Comparison of ENCODE assay signal across 28 cellular contexts in the genomic region with DNA sequence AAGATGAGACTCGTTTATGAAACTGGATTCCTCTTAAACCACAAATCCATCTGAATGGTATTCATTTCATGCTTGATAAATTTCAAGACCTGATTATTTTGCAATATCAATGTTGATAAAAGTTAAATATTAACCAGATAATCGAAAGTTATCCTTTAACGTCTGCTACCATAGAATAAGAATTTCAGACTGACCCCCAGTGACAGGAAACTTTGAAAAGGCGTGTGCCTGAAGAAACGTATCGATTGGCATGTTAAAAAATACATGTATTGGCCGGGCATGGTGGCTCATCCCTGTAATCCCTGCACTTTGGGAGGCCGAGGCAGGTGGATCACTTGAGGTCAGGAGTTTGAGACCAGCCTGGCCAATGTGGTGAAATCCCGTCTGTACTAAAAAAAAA. TPM values are rescaled to one million over a fixed set of nuclear protein-coding genes. Genes with fewer than 3 reads are reported as not detected.
A peak's percentile ranks its signal among the peaks of the same experiment; 100 is the strongest.
DNase-seq lines count a peak whose midpoint lies in the region; ATAC-seq and TF ChIP-seq lines count a peak whose summit lies in the region.
"Had no signal": no experiment of that assay in that cellular context is flagged by ENCODE, and none has a peak within 500 bp of the region (broad histone marks: within the 10 kb centered on the region; RNA-seq: fewer than 3 reads in every experiment).

No MANE protein-coding gene starts in this region.

- H3K9me3 Mint-ChIP-seq in MCF 10A (ENCODE audit: unreplicated experiment) = no peaks in the 10 kb centered on the region
- no peaks in the 10 kb centered on the region for H3K9me3 Mint-ChIP-seq in progenitor cell of endocrine pancreas (ENCODE audit: low read depth)
- H3K9me3 Mint-ChIP-seq: activated naive CD8-positive, alpha-beta T cell treated with anti-CD3 and anti-CD28 coated beads, Interleukin-2, amount 10 ng/mL, durations not matched to agents 7 days and 5 days; neural crest cell had no signal

- TF ChIP-seq POLR2A in breast epithelium (IDR thresholded peaks at IDR 0.05) = no peak
- no peak for TF ChIP-seq POLR2A in gastroesophageal sphincter (IDR thresholded peaks at IDR 0.05)
- no peak for TF ChIP-seq POLR2A in vagina (IDR thresholded peaks at IDR 0.05)

- H3K27ac Mint-ChIP-seq in MCF 10A (ENCODE audit: low read depth, unreplicated experiment) (no peak overlapping the region), progenitor cell of endocrine pancreas (no peak overlapping the region)
- H3K27ac Mint-ChIP-seq: activated naive CD8-positive, alpha-beta T cell treated with anti-CD3 and anti-CD28 coated beads, Interleukin-2, amount 10 ng/mL, durations not matched to agents 7 days and 5 days had no signal

- H3K4me3 ChIP-seq in breast epithelium (no peak overlapping the region), gastroesophageal sphincter (no peak overlapping the region), rectal smooth muscle tissue (ENCODE audit: low read length) (no peak overlapping the region), vagina (no peak overlapping the region)
- H3K4me3 ChIP-seq: SK-N-MC, skin epidermis had no signal

- BruUV-seq in MCF 10A (replicated peaks; lab: Mats Ljungman, UMichigan) = no TSS peak

- H3K27me3 Mint-ChIP-seq in MCF 10A (ENCODE audit: insufficient read depth, unreplicated experiment) = no peaks in the 10 kb centered on the region
- H3K27me3 Mint-ChIP-seq in progenitor cell of endocrine pancreas = no peaks in the 10 kb centered on the region
- H3K27me3 Mint-ChIP-seq: activated naive CD8-positive, alpha-beta T cell treated with anti-CD3 and anti-CD28 coated beads, Interleukin-2, amount 10 ng/mL, durations not matched to agents 7 days and 5 days had no signal

- ATAC-seq in gastroesophageal sphincter (no peak), HG03342 (IDR thresholded peaks at IDR 0.05; ENCODE audit: unreplicated experiment) (no peak), HG02981 (IDR thresholded peaks at IDR 0.05; ENCODE audit: unreplicated experiment) (no peak)

- WGBS in gastroesophageal sphincter (ENCODE audit: low coverage in 1 of 2), 2 donors = 73 to 77% methylated on average over 8 of the region's 9 CpGs

- no peaks in the 10 kb centered on the region for H3K36me3 ChIP-seq in breast epithelium
- H3K36me3 ChIP-seq in gastroesophageal sphincter = no peaks in the 10 kb centered on the region
- no peaks in the 10 kb centered on the region for H3K36me3 ChIP-seq in rectal smooth muscle tissue (ENCODE audit: control insufficient read depth, insufficient read depth, low read length)
- no peaks in the 10 kb centered on the region for H3K36me3 ChIP-seq in vagina
- H3K36me3 ChIP-seq: heart right ventricle had no signal

- H3K4me1 Mint-ChIP-seq in MCF 10A (ENCODE audit: insufficient read depth, unreplicated experiment) (peaks cover 7% of the 10 kb centered on the region), progenitor cell of endocrine pancreas (ENCODE audit: low read depth) (peaks cover 10% of the 10 kb centered on the region)

- H3K9me3 ChIP-seq in breast epithelium = no peaks in the 10 kb centered on the region
- no peaks in the 10 kb centered on the region for H3K9me3 ChIP-seq in gastroesophageal sphincter
- no peaks in the 10 kb centered on the region for H3K9me3 ChIP-seq in vagina
- H3K9me3 ChIP-seq: Caco-2, heart right ventricle had no signal

- H3K27me3 ChIP-seq in breast epithelium = no peaks in the 10 kb centered on the region
- H3K27me3 ChIP-seq in gastroesophageal sphincter = no peaks in the 10 kb centered on the region
- no peaks in the 10 kb centered on the region for H3K27me3 ChIP-seq in rectal smooth muscle tissue (ENCODE audit: control insufficient read depth, insufficient read depth, low read length)
- no peaks in the 10 kb centered on the region for H3K27me3 ChIP-seq in vagina
- H3K27me3 ChIP-seq: heart right ventricle had no signal

- H3K4me1 ChIP-seq in breast epithelium (no peaks in the 10 kb centered on the region), gastroesophageal sphincter (peaks cover 0 to 69% (median 31%) of the 10 kb centered on the region in 3 donors), rectal smooth muscle tissue (ENCODE audit: control insufficient read depth, insufficient read depth, low read length) (peaks cover 50% of the 10 kb centered on the region), vagina (peaks cover 53% of the 10 kb centered on the region)

- no peak for TF ChIP-seq EP300 in gastroesophageal sphincter (IDR thresholded peaks at IDR 0.05)

- POLR2A ChIA-PET in MCF 10A (lab: Yijun Ruan, JAX) = interaction anchor here (1.2 kb wide), 1 partner anchor 8 kb away, joined by 5 read pairs; no protein-coding TSS in a partner anchor

- DNase-seq in breast epithelium (ENCODE audit: low spot score in 2 of 2) (no peak), MCF 10A (ENCODE audit: unreplicated experiment) (no peak), vagina (ENCODE audit: extremely low spot score in 2 of 2) (no peak), progenitor cell of endocrine pancreas (ENCODE audit: low spot score, unreplicated experiment) (no peak)
- DNase-seq: activated CD4-positive, alpha-beta T cell treated with anti-CD3 and anti-CD28 coated beads, Interleukin-2, amount 50 U/mL, for 4 hours; activated CD8-positive, alpha-beta memory T cell treated with anti-CD3 and anti-CD28 coated beads, Interleukin-2, amount 50 U/mL, for 48 hours; activated naive CD8-positive, alpha-beta T cell treated with anti-CD3 and anti-CD28 coated beads, Interleukin-2, amount 10 ng/mL, durations not matched to agents 7 days and 5 days; heart right ventricle; left ventricle myocardium superior; NCI-H510A; posterior cingulate gyrus; stimulated activated naive CD4-positive, alpha-beta T cell treated with Interleukin-2 at 50 U/mL for 16 hours; trophoblast cell had no signal

- H3K9ac ChIP-seq in rectal smooth muscle tissue (ENCODE audit: low read length) = no peak overlapping the region

- no peaks in the 10 kb centered on the region for H3K36me3 Mint-ChIP-seq in MCF 10A (ENCODE audit: insufficient read depth, unreplicated experiment)
- no peaks in the 10 kb centered on the region for H3K36me3 Mint-ChIP-seq in progenitor cell of endocrine pancreas (ENCODE audit: insufficient read depth)
- H3K36me3 Mint-ChIP-seq: activated naive CD8-positive, alpha-beta T cell treated with anti-CD3 and anti-CD28 coated beads, Interleukin-2, amount 10 ng/mL, durations not matched to agents 7 days and 5 days; brain had no signal

- H3K27ac ChIP-seq in breast epithelium (peak overlapping the region; percentile 56 to 82), gastroesophageal sphincter (peak overlapping the region; percentile 63 to 88 (median 84)), rectal smooth muscle tissue (ENCODE audit: low read depth, low read length) (peak overlapping the region; percentile 84), vagina (peak overlapping the region; percentile 60)
- H3K27ac ChIP-seq: 22Rv1, RWPE1, SK-N-MC had no signal

- no peak overlapping the region for H3K4me3 Mint-ChIP-seq in MCF 10A (ENCODE audit: unreplicated experiment)
- H3K4me3 Mint-ChIP-seq in progenitor cell of endocrine pancreas (ENCODE audit: low read depth) = no peak overlapping the region
- H3K4me3 Mint-ChIP-seq: neural crest cell had no signal

- intact Hi-C loops in breast epithelium (cut with DNase I; ENCODE audit: low total_unique reads) (no loop called here), MCF 10A (cut with micrococcal nuclease) (no loop called here), vagina (cut with DNase I) (no loop called here)

- CTCF ChIA-PET in MCF 10A (lab: Yijun Ruan, JAX) = interaction anchor here (0.7 to 0.9 kb wide), 2 partner anchors 54 to 122 kb away, joined by 3 to 4 read pairs; no protein-coding TSS in a partner anchor

- TF ChIP-seq CTCF in breast epithelium (IDR thresholded peaks at IDR 0.05) (no peak), MCF 10A (IDR thresholded peaks at IDR 0.05; ENCODE audit: unreplicated experiment) (no peak), gastroesophageal sphincter (IDR thresholded peaks at IDR 0.05) (no peak), vagina (IDR thresholded peaks at IDR 0.05) (no peak), progenitor cell of endocrine pancreas (IDR thresholded peaks at IDR 0.05; ENCODE audit: unreplicated experiment) (no peak)

RNA-seq across cellular contexts. Expression of a gene that starts 13.9 kb away (rescaled TPM):
- total RNA-seq in breast epithelium (not detected), MCF 10A (2022) (not detected in 2 replicates), gastroesophageal sphincter (not detected), vagina (not detected), progenitor cell of endocrine pancreas (1.9 and 3.1 TPM in 2 replicates)
- total RNA-seq: activated naive CD8-positive, alpha-beta T cell treated with anti-CD3 and anti-CD28 coated beads, Interleukin-2, amount 10 ng/mL, durations not matched to agents 7 days and 5 days; B cell; Caco-2; Daoy; heart right ventricle; left ventricle myocardium superior; M059J; neural crest cell; T-helper 2 cell treated with Interferon-gamma antibody and Interleukin-4, amounts not matched to agents 100 ng/mL and 5 ng/mL, for 36 hours had no signal
